Comparison of ENCODE assay signal across 8 cellular contexts in genomic region chr2:241102239-241102803, GRCh38. TPM values are rescaled to one million over a fixed set of nuclear protein-coding genes. Genes with fewer than 3 reads are reported as not detected.
DNase-seq lines count a peak whose midpoint lies in the region; ATAC-seq and TF ChIP-seq lines count a peak whose summit lies in the region.

A gene with protein sequence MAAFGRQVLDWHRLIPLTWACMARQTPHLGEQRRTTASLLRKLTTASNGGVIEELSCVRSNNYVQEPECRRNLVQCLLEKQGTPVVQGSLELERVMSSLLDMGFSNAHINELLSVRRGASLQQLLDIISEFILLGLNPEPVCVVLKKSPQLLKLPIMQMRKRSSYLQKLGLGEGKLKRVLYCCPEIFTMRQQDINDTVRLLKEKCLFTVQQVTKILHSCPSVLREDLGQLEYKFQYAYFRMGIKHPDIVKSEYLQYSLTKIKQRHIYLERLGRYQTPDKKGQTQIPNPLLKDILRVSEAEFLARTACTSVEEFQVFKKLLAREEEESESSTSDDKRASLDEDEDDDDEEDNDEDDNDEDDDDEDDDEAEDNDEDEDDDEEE (minus strand): TSS chr2:241102287. CDS start chr2:241102273, 14 bp downstream.

- peak; percentile 93 for DNase-seq in GM13976 (ENCODE audit: low spot score)
- DNase-seq in NCI-H1436 (lab: John Stamatoyannopoulos, UW), result peak; percentile 76
- DNase-seq in T-helper 2 cell, result peak; percentile 77 to 93 (median 81)
- DNase-seq in left ventricle myocardium superior, result peak; percentile 92
- peak; percentile 88 to 95 for DNase-seq in psoas muscle

- H3K4me3 ChIP-seq in psoas muscle (peak within 1 kb of the TSS; percentile 81), urinary bladder (ENCODE audit: low read depth, low read length) (peak within 1 kb of the TSS; percentile 93)

- TF ChIP-seq CTCF in GM13976 (IDR thresholded peaks at IDR 0.05; ENCODE audit: borderline replicate concordance, control extremely low read depth, extremely low read depth, insufficient read depth, missing control alignments), result no peak
- no peak for TF ChIP-seq CTCF in psoas muscle (IDR thresholded peaks at IDR 0.05)

- in situ Hi-C loops in GM13976 (cut with MboI; ENCODE audit: low sequenced_read_pairs, unreplicated experiment), result no loop called here

- ATAC-seq in HG02763 (IDR thresholded peaks at IDR 0.05; ENCODE audit: unreplicated experiment) (peak; percentile 92), left ventricle myocardium superior (peak; percentile 99), psoas muscle (peak; percentile 98 to 99 (median 98))

- intact Hi-C loops in left ventricle myocardium superior (cut with micrococcal nuclease), result no loop called here
- intact Hi-C loops in psoas muscle (cut with DNase I), result loop anchor here in 1 of 2 donors (5.0 kb wide), 2 partner anchors 50 to 115 kb away; partner anchors contain the start of gene PPP1R7

- H3K4me1 ChIP-seq in psoas muscle (peaks cover 27% of the 10 kb centered on the region), urinary bladder (ENCODE audit: insufficient read depth) (no peaks in the 10 kb centered on the region)

- H3K27ac ChIP-seq in angular gyrus (ENCODE audit: low read depth, low read length), result peak within 1 kb of the TSS; percentile 84
- peak within 1 kb of the TSS; percentile 88 for H3K27ac ChIP-seq in psoas muscle
- H3K27ac ChIP-seq in urinary bladder (ENCODE audit: low read depth), result peak within 1 kb of the TSS; percentile 86

- no peaks in the 10 kb centered on the region for H3K27me3 ChIP-seq in psoas muscle (ENCODE audit: insufficient read depth in 3 of 3, low read length in 2 of 3)

- H3K36me3 ChIP-seq in psoas muscle (ENCODE audit: insufficient read depth in 1 of 2, low read depth in 1 of 2), result peaks cover 3 to 33% of the 10 kb centered on the region in 2 donors
- H3K36me3 ChIP-seq in urinary bladder (ENCODE audit: insufficient read depth), result no peaks in the 10 kb centered on the region

- 0 to 1% (median 0%) methylated on average over 52 to 56 of the region's 56 CpGs for WGBS in psoas muscle, 3 donors
- under 1% methylated on average over 56 of the region's 56 CpGs for WGBS in urinary bladder

- H3K9me3 ChIP-seq in psoas muscle, result no peaks in the 10 kb centered on the region

RNA-seq across cellular contexts. Expression of the gene that starts here (rescaled TPM):
- total RNA-seq in left ventricle myocardium superior (25.8 TPM), psoas muscle (10 to 100 TPM; 27.3 to 39.0 (median 32.6) TPM), urinary bladder (41.3 TPM)
- polyA plus RNA-seq in psoas muscle (10 to 100 TPM; 31.8 to 48.0 (median 32.8) TPM), urinary bladder (35.7 TPM)

Comparison
In these comparisons a context has a peak if more than half of its experiments do, and no peak if none do; other contexts are left out.
1. Peak in every context shown above with its lines: DNase-seq, ATAC-seq, H3K4me3 ChIP-seq and H3K27ac ChIP-seq.